In the genomic region with DNA sequence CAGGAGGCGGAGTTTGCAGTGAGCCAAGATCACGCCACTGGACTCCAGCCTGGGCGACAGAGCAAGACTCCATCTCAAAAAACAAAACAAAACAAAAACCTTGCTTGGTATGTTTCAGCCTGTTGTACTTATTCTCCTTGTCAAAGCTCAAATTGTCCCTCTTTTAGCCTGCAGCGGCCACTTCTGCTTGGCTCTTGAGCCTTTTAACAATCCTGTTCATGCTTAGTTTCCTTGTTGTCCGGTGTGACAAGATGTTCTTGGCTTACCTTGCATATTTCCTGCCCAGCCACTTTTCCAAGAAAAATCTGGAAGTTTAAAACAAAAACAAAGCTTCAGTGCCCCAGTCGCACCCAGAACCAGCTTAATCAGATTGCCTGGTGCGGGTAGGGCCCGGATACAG, we compare ENCODE assay signal across 20 cellular contexts.
DNase-seq lines count a peak whose midpoint lies in the region; ATAC-seq, FAIRE-seq and TF ChIP-seq lines count a peak whose summit lies in the region.
"Had no signal": no experiment of that assay in that cellular context is flagged by ENCODE, and none has a peak within 500 bp of the region (broad histone marks: within the 10 kb centered on the region; RNA-seq: fewer than 3 reads in every experiment).

No MANE protein-coding gene starts in this region.

- H4K20me1 ChIP-seq in HepG2 (ENCODE audit: insufficient read depth, low read length): no peaks in the 10 kb centered on the region

- 98% methylated on average over 8 of the region's 8 CpGs for WGBS in HepG2 (ENCODE audit: low lambda C conversion rate)
- WGBS in right lobe of liver (ENCODE audit: insufficient coverage, low coverage, low lambda C conversion rate, missing lambda C conversion rate): 76% methylated on average over 8 of the region's 8 CpGs
- 81 to 89% (median 87%) methylated on average over 8 of the region's 8 CpGs for WGBS in stomach, 5 donors

- TF ChIP-seq RAD21 in HepG2 (CRISPR knock-in tag; IDR thresholded peaks at IDR 0.05): no peak

- no peak overlapping the region for H3K4me2 ChIP-seq in HepG2 (ENCODE audit: low read depth, low read length)

- TF ChIP-seq POLR2A in HepG2 (IDR thresholded peaks at IDR 0.05; ENCODE audit: insufficient read depth in 1 of 2, low read depth in 2 of 2, low read length in 2 of 2) (no peak), right lobe of liver (IDR thresholded peaks at IDR 0.05) (no peak), stomach (IDR thresholded peaks at IDR 0.05) (no peak)

- H3K36me3 ChIP-seq in HepG2 (replicated peaks in 1 of 2; ENCODE audit: control insufficient read depth in 1 of 2, insufficient read depth in 2 of 2, low read length in 2 of 2) (peaks cover 18 to 50% of the 10 kb centered on the region in 2 experiments), right lobe of liver (no peaks in the 10 kb centered on the region), left lung (peaks cover 0 to 19% of the 10 kb centered on the region in 2 donors), stomach (peaks cover 0 to 39% (median 27%) of the 10 kb centered on the region in 4 donors)
- H3K36me3 ChIP-seq: SJCRH30 had no signal

- H3K4me3 Mint-ChIP-seq in activated naive CD4-positive, alpha-beta T cell treated with anti-CD3 and anti-CD28 coated beads for 36 hours: no peak overlapping the region
- H3K4me3 Mint-ChIP-seq: CD8-positive, alpha-beta memory T cell had no signal

- BruUV-seq in HepG2 (replicated peaks; lab: Mats Ljungman, UMichigan): no TSS peak

- no peaks in the 10 kb centered on the region for H3K27me3 Mint-ChIP-seq in activated naive CD4-positive, alpha-beta T cell treated with anti-CD3 and anti-CD28 coated beads for 36 hours (ENCODE audit: low read depth)
- H3K27me3 Mint-ChIP-seq: CD8-positive, alpha-beta memory T cell had no signal

- H3K4me3 ChIP-seq in HepG2 (replicated peaks in 1 of 3; ENCODE audit: insufficient read depth in 1 of 3, low read depth in 2 of 3, low read length in 3 of 3) (no peak overlapping the region), right lobe of liver (no peak overlapping the region), left lung (no peak overlapping the region), stomach (no peak overlapping the region)
- H3K4me3 ChIP-seq: GM12878, SJCRH30 had no signal

- H3K27ac ChIP-seq in HepG2 (ENCODE audit: extremely low read length, insufficient read depth, low read length) (no peak overlapping the region), right lobe of liver (no peak overlapping the region), left lung (peak overlapping the region in 1 of 2 donors; percentile 10), stomach (peak overlapping the region; percentile 43 to 91 (median 87))
- H3K27ac ChIP-seq: SJCRH30 had no signal

- intact Hi-C loops in HepG2 (cut with micrococcal nuclease; ENCODE audit: unreplicated experiment) (no loop called here), right lobe of liver (cut with DNase I) (no loop called here), left lung (cut with DNase I) (no loop called here), stomach (cut with DNase I; ENCODE audit: low total_unique reads) (loop anchor here (10.0 kb wide), 2 partner anchors 66 to 94 kb away; no protein-coding TSS in a partner anchor)
- intact Hi-C loops in activated naive CD4-positive, alpha-beta T cell treated with anti-CD3 and anti-CD28 coated beads for 36 hours (cut with micrococcal nuclease): no loop called here

- H3K9me3 ChIP-seq in HepG2 (ENCODE audit: low read length) (no peaks in the 10 kb centered on the region), right lobe of liver (no peaks in the 10 kb centered on the region), left lung (no peaks in the 10 kb centered on the region), stomach (no peaks in the 10 kb centered on the region)
- H3K9me3 ChIP-seq: SJCRH30 had no signal

- ATAC-seq in HepG2 (no peak), right lobe of liver (no peak), left lung (peak; percentile 82), HG03432 (IDR thresholded peaks at IDR 0.05; ENCODE audit: unreplicated experiment) (no peak)
- ATAC-seq: GM12878, HCT116 had no signal

- peaks cover 20% of the 10 kb centered on the region for H3K36me3 Mint-ChIP-seq in activated naive CD4-positive, alpha-beta T cell treated with anti-CD3 and anti-CD28 coated beads for 36 hours (ENCODE audit: low read depth)

- H3K4me1 ChIP-seq in HepG2 (ENCODE audit: insufficient read depth, low read length): no peaks in the 10 kb centered on the region
- H3K4me1 ChIP-seq in right lobe of liver: peaks cover 0 to 10% (median 0%) of the 10 kb centered on the region in 4 donors
- peaks cover 8 to 31% of the 10 kb centered on the region in 2 donors for H3K4me1 ChIP-seq in left lung
- H3K4me1 ChIP-seq in stomach: peaks cover 50 to 72% (median 55%) of the 10 kb centered on the region in 4 donors
- H3K4me1 ChIP-seq: SJCRH30 had no signal

- TF ChIP-seq EP300 in HepG2 (IDR thresholded peaks at IDR 0.05; ENCODE audit: low read depth in 2 of 2, low read length in 2 of 2) (no peak), HepG2 (CRISPR knock-in tag; IDR thresholded peaks at IDR 0.05; ENCODE audit: borderline replicate concordance) (no peak), stomach (IDR thresholded peaks at IDR 0.05) (no peak)

- no peaks in the 10 kb centered on the region for H3K9me3 Mint-ChIP-seq in activated naive CD4-positive, alpha-beta T cell treated with anti-CD3 and anti-CD28 coated beads for 36 hours
- H3K9me3 Mint-ChIP-seq: CD8-positive, alpha-beta memory T cell had no signal

- CTCF ChIA-PET in HepG2 (lab: Yijun Ruan, JAX; ENCODE audit: low intra/inter-chr PET ratio, low total read pairs): no interaction called here
- CTCF ChIA-PET in activated naive CD4-positive, alpha-beta T cell treated with anti-CD3 and anti-CD28 coated beads for 36 hours (lab: Charles Lee): interaction anchor here (1.0 to 1.6 kb wide), 2 partner anchors 14 to 143 kb away, joined by 4 read pairs; partner anchors contain the start of gene CEP20

- in situ Hi-C loops in HepG2 (cut with HindIII; ENCODE audit: extremely low pct_ligation_motif_present, low pct_unique_long_range_greater_than_20kb): no loop called here

- TF ChIP-seq CTCF in HepG2 (CRISPR knock-in tag; IDR thresholded peaks at IDR 0.05) (no peak), right lobe of liver (IDR thresholded peaks at IDR 0.05) (no peak), left lung (IDR thresholded peaks at IDR 0.05) (no peak), stomach (IDR thresholded peaks at IDR 0.05) (no peak)

- DNase-seq in HepG2 (ENCODE audit: low spot score) (no peak), right lobe of liver (no peak), left lung (peak in 1 of 2 donors; percentile 39), stomach (no peak), AG20443 (ENCODE audit: low spot score) (no peak)
- no peak for DNase-seq in activated naive CD4-positive, alpha-beta T cell treated with anti-CD3 and anti-CD28 coated beads for 36 hours
- DNase-seq: CD8-positive, alpha-beta memory T cell; DMS53; EL; GOT3; KBM-7; NCI-H1417; NCI-H187 treated with DMSO at 0.1 percent for 48 hours; NCI-H226; NCI-H524 treated with DMSO at 0.1 percent for 48 hours; SJCRH30 had no signal

- POLR2A ChIA-PET in HepG2 (lab: Yijun Ruan, JAX): interaction anchor here (2.6 kb wide), 1 partner anchor 8 kb away, joined by 7 read pairs; no protein-coding TSS in a partner anchor

- H3K4me1 Mint-ChIP-seq in activated naive CD4-positive, alpha-beta T cell treated with anti-CD3 and anti-CD28 coated beads for 36 hours (ENCODE audit: low read depth): peaks cover 27% of the 10 kb centered on the region

- H3K79me2 ChIP-seq in HepG2 (ENCODE audit: insufficient read depth, low read length): no peaks in the 10 kb centered on the region

- no peak overlapping the region for H3K27ac Mint-ChIP-seq in activated naive CD4-positive, alpha-beta T cell treated with anti-CD3 and anti-CD28 coated beads for 36 hours

- H2AFZ ChIP-seq in HepG2 (ENCODE audit: low read length): no peak overlapping the region

- H3K27me3 ChIP-seq in HepG2 (ENCODE audit: control insufficient read depth in 1 of 2, insufficient read depth in 2 of 2, low read length in 2 of 2) (no peaks in the 10 kb centered on the region), right lobe of liver (no peaks in the 10 kb centered on the region), left lung (no peaks in the 10 kb centered on the region), stomach (no peaks in the 10 kb centered on the region)
- H3K27me3 ChIP-seq: SJCRH30 had no signal

- FAIRE-seq in HepG2 (lab: Jason Lieb, UNC): no peak
- FAIRE-seq: GM12878, GM19239 had no signal

- H3K9ac ChIP-seq in HepG2 (ENCODE audit: insufficient read depth, low read depth, low read length): no peak overlapping the region

TF ChIP-seq in HepG2, 621 proteins besides CTCF, POLR2A, EP300 and RAD21 (continues in another document):
- TF ChIP-seq ZNF782 (CRISPR knock-in tag; IDR thresholded peaks at IDR 0.05; ENCODE audit: borderline replicate concordance): no peak
- TF ChIP-seq, protein P1, sequence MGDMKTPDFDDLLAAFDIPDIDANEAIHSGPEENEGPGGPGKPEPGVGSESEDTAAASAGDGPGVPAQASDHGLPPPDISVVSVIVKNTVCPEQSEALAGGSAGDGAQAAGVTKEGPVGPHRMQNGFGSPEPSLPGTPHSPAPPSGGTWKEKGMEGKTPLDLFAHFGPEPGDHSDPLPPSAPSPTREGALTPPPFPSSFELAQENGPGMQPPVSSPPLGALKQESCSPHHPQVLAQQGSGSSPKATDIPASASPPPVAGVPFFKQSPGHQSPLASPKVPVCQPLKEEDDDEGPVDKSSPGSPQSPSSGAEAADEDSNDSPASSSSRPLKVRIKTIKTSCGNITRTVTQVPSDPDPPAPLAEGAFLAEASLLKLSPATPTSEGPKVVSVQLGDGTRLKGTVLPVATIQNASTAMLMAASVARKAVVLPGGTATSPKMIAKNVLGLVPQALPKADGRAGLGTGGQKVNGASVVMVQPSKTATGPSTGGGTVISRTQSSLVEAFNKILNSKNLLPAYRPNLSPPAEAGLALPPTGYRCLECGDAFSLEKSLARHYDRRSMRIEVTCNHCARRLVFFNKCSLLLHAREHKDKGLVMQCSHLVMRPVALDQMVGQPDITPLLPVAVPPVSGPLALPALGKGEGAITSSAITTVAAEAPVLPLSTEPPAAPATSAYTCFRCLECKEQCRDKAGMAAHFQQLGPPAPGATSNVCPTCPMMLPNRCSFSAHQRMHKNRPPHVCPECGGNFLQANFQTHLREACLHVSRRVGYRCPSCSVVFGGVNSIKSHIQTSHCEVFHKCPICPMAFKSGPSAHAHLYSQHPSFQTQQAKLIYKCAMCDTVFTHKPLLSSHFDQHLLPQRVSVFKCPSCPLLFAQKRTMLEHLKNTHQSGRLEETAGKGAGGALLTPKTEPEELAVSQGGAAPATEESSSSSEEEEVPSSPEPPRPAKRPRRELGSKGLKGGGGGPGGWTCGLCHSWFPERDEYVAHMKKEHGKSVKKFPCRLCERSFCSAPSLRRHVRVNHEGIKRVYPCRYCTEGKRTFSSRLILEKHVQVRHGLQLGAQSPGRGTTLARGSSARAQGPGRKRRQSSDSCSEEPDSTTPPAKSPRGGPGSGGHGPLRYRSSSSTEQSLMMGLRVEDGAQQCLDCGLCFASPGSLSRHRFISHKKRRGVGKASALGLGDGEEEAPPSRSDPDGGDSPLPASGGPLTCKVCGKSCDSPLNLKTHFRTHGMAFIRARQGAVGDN (CRISPR knock-in tag; IDR thresholded peaks at IDR 0.05): no peak
- TF ChIP-seq ZNF891 (CRISPR knock-in tag; IDR thresholded peaks at IDR 0.05): 0 out of 2 replicates have a peak, but pooled peaks have one; percentile 38
- TF ChIP-seq ZNF737 (CRISPR knock-in tag; IDR thresholded peaks at IDR 0.05; ENCODE audit: borderline replicate concordance): no peak
- no peak for TF ChIP-seq ZNF792 (CRISPR knock-in tag; IDR thresholded peaks at IDR 0.05)

Comparison
In these comparisons a context has a peak if more than half of its experiments do, and no peak if none do; other contexts are left out.
1. H3K27ac ChIP-seq: peak in stomach (5 of 5); none in HepG2 (single experiment) and right lobe of liver (0 of 3).